In the genomic region with DNA sequence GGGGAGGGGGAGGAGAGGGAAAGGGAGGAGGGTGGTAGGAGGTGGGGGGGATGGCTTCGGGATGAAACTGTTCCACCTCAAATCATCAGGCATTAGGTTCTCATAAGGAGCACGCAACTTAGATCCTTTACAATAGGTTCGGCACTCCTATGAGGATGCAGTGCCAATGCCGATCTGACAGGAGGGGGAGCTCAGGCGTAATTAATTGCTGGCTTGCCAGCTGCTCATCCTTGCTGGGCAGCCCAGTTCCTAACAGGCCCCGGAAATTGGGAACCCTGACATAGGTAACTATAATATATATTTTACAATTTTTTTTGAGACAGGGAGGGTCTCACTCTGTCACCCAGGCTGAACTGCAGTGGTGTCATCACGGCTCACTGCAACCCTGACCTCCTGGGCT, we compare ENCODE assay signal across 10 cellular contexts.
DNase-seq lines count a peak whose midpoint lies in the region; ATAC-seq and TF ChIP-seq lines count a peak whose summit lies in the region.
"Had no signal": no experiment of that assay in that cellular context is flagged by ENCODE, and none has a peak within 500 bp of the region (broad histone marks: within the 10 kb centered on the region; RNA-seq: fewer than 3 reads in every experiment).

No MANE protein-coding gene starts in this region.

- peak; percentile 77 to 79 for ATAC-seq in left cardiac atrium
- ATAC-seq in HG02763 (IDR thresholded peaks at IDR 0.05; ENCODE audit: unreplicated experiment) = no peak
- ATAC-seq: effector memory CD8-positive, alpha-beta T cell had no signal

- 35 to 38% methylated on average over 7 of the region's 7 CpGs for WGBS in tibial nerve, 2 donors

- H3K4me3 ChIP-seq in tibial nerve = no peak overlapping the region
- H3K4me3 ChIP-seq: Peyer's patch had no signal

- intact Hi-C loops in left cardiac atrium (cut with DNase I) = loop anchor here (2.0 to 5.0 kb wide), 4 partner anchors 93 to 1773 kb away; no protein-coding TSS in a partner anchor

- no peaks in the 10 kb centered on the region for H3K27me3 ChIP-seq in tibial nerve
- H3K27me3 ChIP-seq: Peyer's patch had no signal

- TF ChIP-seq EP300 in tibial nerve (IDR thresholded peaks at IDR 0.05) = no peak

- no peaks in the 10 kb centered on the region for H3K36me3 ChIP-seq in tibial nerve
- H3K36me3 ChIP-seq: Peyer's patch had no signal

- H3K4me1 ChIP-seq in tibial nerve = peaks cover 0 to 4% (median 0%) of the 10 kb centered on the region in 4 donors
- H3K4me1 ChIP-seq: Peyer's patch had no signal

- DNase-seq in SIG-M5 treated with dmso at 0.1 percent for 504 hours (lab: John Stamatoyannopoulos, UW; ENCODE audit: unreplicated experiment) (peak; percentile 25), SIG-M5 (lab: John Stamatoyannopoulos, UW) (no peak), RPMI8226 (peak; percentile 35), left cardiac atrium (no peak), tibial nerve (ENCODE audit: low spot score in 2 of 2) (no peak), EL (no peak)
- no peak for DNase-seq in activated CD8-positive, alpha-beta memory T cell treated with anti-CD3 and anti-CD28 coated beads for 24 hours
- DNase-seq: effector memory CD8-positive, alpha-beta T cell; Peyer's patch had no signal

- TF ChIP-seq CTCF in tibial nerve (IDR thresholded peaks at IDR 0.05) = peak in 4 of 5 experiments; percentile 12 to 28 (median 26)

- H3K9me3 ChIP-seq in tibial nerve = no peaks in the 10 kb centered on the region
- H3K9me3 ChIP-seq: Peyer's patch had no signal

- no peak overlapping the region for H3K27ac ChIP-seq in tibial nerve
- H3K27ac ChIP-seq: Peyer's patch had no signal

- TF ChIP-seq POLR2A in tibial nerve (IDR thresholded peaks at IDR 0.05) = no peak

Comparison
In these comparisons a context has a peak if more than half of its experiments do, and no peak if none do; other contexts are left out.
1. DNase-seq: peak in SIG-M5 treated with dmso at 0.1 percent for 504 hours (single experiment) and RPMI8226 (single experiment); none in SIG-M5 (single experiment), left cardiac atrium (single experiment), tibial nerve (0 of 2), EL (single experiment) and activated CD8-positive, alpha-beta memory T cell treated with anti-CD3 and anti-CD28 coated beads for 24 hours (single experiment).